ENCODE assay signal across 8 cellular contexts in the genomic region with DNA sequence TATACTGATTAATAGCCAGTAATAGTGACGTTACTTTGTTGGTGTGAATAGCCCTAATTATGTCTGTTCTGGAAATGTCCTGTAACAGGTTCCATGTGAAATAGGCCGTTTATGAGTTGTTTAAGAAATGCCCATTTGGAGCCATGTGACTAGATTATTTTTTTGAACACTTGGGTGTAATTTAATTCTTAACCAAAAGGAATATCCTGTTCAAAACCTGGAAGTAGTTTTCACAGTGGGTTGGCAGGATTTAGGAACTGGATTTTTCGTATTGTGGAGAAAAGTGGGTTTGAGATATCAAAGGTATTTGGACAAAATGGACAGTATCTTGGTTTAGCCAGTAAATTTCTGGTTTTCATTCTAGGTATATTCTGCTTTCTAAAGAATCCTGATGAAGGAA. TPM values are rescaled to one million over a fixed set of nuclear protein-coding genes. Genes with fewer than 3 reads are reported as not detected.
DNase-seq lines count a peak whose midpoint lies in the region; ATAC-seq and TF ChIP-seq lines count a peak whose summit lies in the region.

No MANE protein-coding gene starts in this region.

- peak overlapping the region; percentile 99 for H3K4me3 ChIP-seq in AG09309 (ENCODE audit: control insufficient read depth, low read depth, low read length)
- H3K4me3 ChIP-seq in Jurkat, Clone E6-1 (ENCODE audit: low read length): peak overlapping the region; percentile 88

- no peaks in the 10 kb centered on the region for H3K27me3 Mint-ChIP-seq in chondrocyte (ENCODE audit: low read depth)
- peaks cover 0 to 6% (median 6%) of the 10 kb centered on the region in 3 donors for H3K27me3 Mint-ChIP-seq in naive B cell

- H3K27ac Mint-ChIP-seq in chondrocyte (ENCODE audit: unreplicated experiment) (peak overlapping the region; percentile 100), naive B cell (peak overlapping the region in 5 of 6 donors; percentile 11 to 99 (median 99))

- H3K36me3 Mint-ChIP-seq in chondrocyte (ENCODE audit: low read depth) (peaks cover 22% of the 10 kb centered on the region), naive B cell (peaks cover 22 to 38% of the 10 kb centered on the region in 2 donors)

- H3K9me3 Mint-ChIP-seq in chondrocyte (ENCODE audit: low read depth): peaks cover 17% of the 10 kb centered on the region
- H3K9me3 Mint-ChIP-seq in naive B cell: peaks cover 0 to 23% (median 17%) of the 10 kb centered on the region in 7 donors

- H3K4me1 Mint-ChIP-seq in chondrocyte (ENCODE audit: low read depth): peaks cover 22% of the 10 kb centered on the region
- peaks cover 27 to 55% (median 30%) of the 10 kb centered on the region in 3 donors for H3K4me1 Mint-ChIP-seq in naive B cell

- no peak for ATAC-seq in naive B cell (ENCODE audit: low read depth in 2 of 2)
- ATAC-seq in GM18867 (IDR thresholded peaks at IDR 0.05; ENCODE audit: unreplicated experiment): no peak
- no peak for ATAC-seq in GM19395 (IDR thresholded peaks at IDR 0.05; ENCODE audit: unreplicated experiment)

- DNase-seq in AG09309 (ENCODE audit: low read depth) (no peak), chondrocyte (ENCODE audit: low spot score) (no peak), naive B cell (no peak), SK-N-DZ (ENCODE audit: low spot score) (no peak)
- DNase-seq in Jurkat, Clone E6-1 (ENCODE audit: low read depth, low spot score): no peak
- no peak for DNase-seq in activated CD4-positive, alpha-beta T cell treated with anti-CD3 and anti-CD28 coated beads for 1 hour

- TF ChIP-seq CTCF in AG09309 (IDR thresholded peaks at IDR 0.05; ENCODE audit: control insufficient read depth, insufficient read depth, low read depth, low read length, missing control alignments): no peak
- no peak for TF ChIP-seq CTCF in chondrocyte (IDR thresholded peaks at IDR 0.05)

- H3K4me3 Mint-ChIP-seq in chondrocyte (ENCODE audit: unreplicated experiment) (peak overlapping the region; percentile 98), naive B cell (peak overlapping the region; percentile 50 to 100 (median 99))

RNA-seq across cellular contexts. Expression of gene TENT2, which starts 1.3 kb away (rescaled TPM):
- 31.1 TPM for polyA plus RNA-seq in Jurkat, Clone E6-1 (2012; ENCODE audit: insufficient read depth, insufficient read length)
- total RNA-seq in chondrocyte: 36.9 to 45.3 TPM (median 40.2 TPM) in 3 replicates
- 10 to 100 TPM; 64.2 to 73.3 (median 68.1) TPM for polyA plus RNA-seq in naive B cell (ENCODE audit: low read depth in 6 of 6)
- polyA plus RNA-seq in SK-N-DZ (2014; cell fraction: cytosol; rRNA removed): 18.5 and 30.3 TPM in 2 replicates
- 46.1 and 55.8 TPM in 2 replicates for polyA plus RNA-seq in SK-N-DZ (2014; cell fraction: nucleus; rRNA removed)
